In the genomic region with DNA sequence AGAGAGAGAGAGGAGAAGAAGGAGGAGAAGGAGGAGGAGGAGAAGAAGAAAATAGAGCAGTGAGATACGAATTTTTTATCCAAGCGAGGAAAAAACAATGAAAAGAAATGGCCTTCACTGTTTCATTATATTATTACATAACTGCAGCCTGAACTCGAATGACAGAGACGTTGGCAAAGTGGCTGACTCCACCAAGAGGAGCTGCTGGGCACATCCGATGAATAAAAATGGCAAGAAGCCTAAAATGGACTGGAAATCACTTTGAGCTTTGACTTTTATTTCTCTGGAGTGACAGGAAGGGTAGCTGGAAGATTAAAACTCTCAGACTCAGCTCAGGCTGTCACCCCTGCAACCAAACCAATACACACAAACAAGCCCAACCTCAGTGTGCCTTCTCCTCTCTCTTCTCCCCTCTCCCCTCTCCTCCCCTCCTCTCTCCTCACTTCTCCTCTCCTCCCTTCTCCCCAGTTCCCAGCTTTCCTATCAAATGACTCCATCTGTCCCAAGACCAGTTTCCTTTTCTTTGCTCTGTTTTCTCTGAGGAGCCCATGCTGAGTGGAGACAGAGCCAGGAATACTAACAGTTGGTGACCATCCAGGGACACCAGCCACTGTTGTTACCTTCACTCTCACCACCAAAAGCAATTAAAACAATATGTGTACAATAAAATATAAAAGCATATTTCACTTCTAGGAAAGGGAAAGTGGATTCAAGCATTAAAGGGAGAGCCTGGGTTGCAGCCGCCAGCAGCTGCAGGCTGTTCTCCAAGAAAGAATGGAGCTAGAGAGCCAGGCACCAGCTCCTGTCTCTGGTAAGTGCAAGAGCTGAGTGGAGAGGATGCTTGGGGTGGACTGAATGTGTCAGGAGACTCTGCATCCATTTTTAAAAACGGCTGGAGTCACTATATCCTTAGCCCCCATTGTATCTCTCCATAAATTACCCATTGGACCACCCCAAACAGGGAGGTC, we compare ENCODE assay signal across 18 cellular contexts. TPM values are rescaled to one million over a fixed set of nuclear protein-coding genes. Genes with fewer than 3 reads are reported as not detected.
DNase-seq lines count a peak whose midpoint lies in the region; ATAC-seq, FAIRE-seq and TF ChIP-seq lines count a peak whose summit lies in the region.
"Had no signal": no experiment of that assay in that cellular context is flagged by ENCODE, and none has a peak within 500 bp of the region (broad histone marks: within the 10 kb centered on the region; RNA-seq: fewer than 3 reads in every experiment).

No MANE protein-coding gene starts in this region.

- no peak overlapping the region for H3K4me3 ChIP-seq in A549
- H3K4me3 ChIP-seq: lower lobe of right lung, Peyer's patch had no signal

- POLR2A ChIA-PET in A549 (lab: Yijun Ruan, JAX), result interaction anchor here (1.0 kb wide), 1 partner anchor 51 kb away, joined by 3 read pairs; a partner anchor contains a TSS

- DNase-seq in A549 (ENCODE audit: low read depth in 1 of 2, low spot score in 1 of 2), result no peak
- DNase-seq in LHCN-M2 (ENCODE audit: low read depth), result peak; percentile 41
- DNase-seq in caudate nucleus (lab: John Stamatoyannopoulos, UW), result peak in 28 of 61 donors; percentile 6 to 74 (median 24)
- peak; percentile 83 for DNase-seq in medulla oblongata (ENCODE audit: extremely low spot score)
- DNase-seq in effector memory CD8-positive, alpha-beta T cell, result no peak
- no peak for DNase-seq in SK-N-DZ (ENCODE audit: low spot score)
- DNase-seq: activated CD4-positive, alpha-beta T cell treated with anti-CD3 and anti-CD28 coated beads for 36 hours; activated naive CD8-positive, alpha-beta T cell treated with anti-CD3 and anti-CD28 coated beads, Interleukin-2, amount 50 U/mL, for 24 hours; AML-193; DMS79 treated with DMSO at 0.1 percent for 48 hours; erythroblast; lower lobe of right lung; MM.1S; Peyer's patch; stimulated activated CD4-positive, alpha-beta T cell treated with anti-CD3 and anti-CD28 coated beads, Interleukin-12 subunit alpha, Interleukin-12 subunit beta, amount 100 ng/mL, for 4 hours; T-helper 17 cell had no signal

- no peak for TF ChIP-seq EP300 in A549 (IDR thresholded peaks at IDR 0.05)

- no peak for FAIRE-seq in A549 (lab: Jason Lieb, UNC)

- no peak overlapping the region for H3K4me3 Mint-ChIP-seq in effector memory CD8-positive, alpha-beta T cell
- H3K4me3 Mint-ChIP-seq: activated CD4-positive, alpha-beta T cell treated with anti-CD3 and anti-CD28 coated beads for 36 hours; activated naive CD8-positive, alpha-beta T cell treated with anti-CD3 and anti-CD28 coated beads, Interleukin-2, amount 50 U/mL, for 24 hours; T-helper 17 cell had no signal

- TF ChIP-seq RAD21 in A549 (conservative IDR thresholded peaks at IDR 0.05 in 1 of 2, IDR thresholded peaks at IDR 0.05 in 1 of 2), result peak; percentile 5 to 25; a peak in 1 of 5 replicates

- peaks cover 2% of the 10 kb centered on the region; the same call in 1 of the 3 replicates for H3K4me1 ChIP-seq in A549
- H3K4me1 ChIP-seq: lower lobe of right lung, Peyer's patch had no signal

- H3K4me2 ChIP-seq in A549, result 0 out of 3 replicates have a peak overlapping the region, but pooled peaks have one; percentile 11

- no peak for TF ChIP-seq POLR2A in A549 (IDR thresholded peaks at IDR 0.05; ENCODE audit: low read length)

- TF ChIP-seq CTCF in A549 (IDR thresholded peaks at IDR 0.05), result no peak; the same call in 2 of the 3 replicates

- CTCF ChIA-PET in A549 (lab: Yijun Ruan, JAX), result interaction anchor here (0.6 to 2.2 kb wide), 6 partner anchors 9 to 1413 kb away, joined by 3 to 8 read pairs (median 3); no protein-coding TSS in a partner anchor

- H3K4me1 Mint-ChIP-seq in effector memory CD8-positive, alpha-beta T cell (ENCODE audit: low read depth in 2 of 2), result no peaks in the 10 kb centered on the region
- H3K4me1 Mint-ChIP-seq: activated CD4-positive, alpha-beta T cell treated with anti-CD3 and anti-CD28 coated beads for 36 hours; activated naive CD8-positive, alpha-beta T cell treated with anti-CD3 and anti-CD28 coated beads, Interleukin-2, amount 50 U/mL, for 24 hours had no signal

- ATAC-seq in A549 (peak in 1 of 2 experiments; percentile 26; a peak in 3 of 6 replicates), HG03439 (IDR thresholded peaks at IDR 0.05; ENCODE audit: unreplicated experiment) (no peak), GM18909 (IDR thresholded peaks at IDR 0.05; ENCODE audit: poor library complexity, unreplicated experiment) (no peak)
- no peak for ATAC-seq in effector memory CD8-positive, alpha-beta T cell (replicated peaks)
- ATAC-seq: activated CD4-positive, alpha-beta T cell treated with anti-CD3 and anti-CD28 coated beads for 36 hours; activated naive CD8-positive, alpha-beta T cell treated with anti-CD3 and anti-CD28 coated beads, Interleukin-2, amount 50 U/mL, for 24 hours; lower lobe of right lung; T-helper 17 cell had no signal

- 35% methylated on average over 7 of the region's 7 CpGs for WGBS in A549 (ENCODE audit: missing lambda C conversion rate)

- H3K36me3 Mint-ChIP-seq in effector memory CD8-positive, alpha-beta T cell (ENCODE audit: insufficient read depth), result no peaks in the 10 kb centered on the region

- peaks cover 0 to 5% of the 10 kb centered on the region in 2 donors for H3K27me3 Mint-ChIP-seq in effector memory CD8-positive, alpha-beta T cell
- H3K27me3 Mint-ChIP-seq: activated CD4-positive, alpha-beta T cell treated with anti-CD3 and anti-CD28 coated beads for 36 hours had no signal

- H3K27ac ChIP-seq in A549, result peak overlapping the region in 1 of 2 experiments; percentile 5; a peak in 1 of 6 replicates
- peak overlapping the region; percentile 77 for H3K27ac ChIP-seq in caudate nucleus (ENCODE audit: low read depth, low read length)
- H3K27ac ChIP-seq: lower lobe of right lung, Peyer's patch had no signal

- H3K27ac Mint-ChIP-seq in effector memory CD8-positive, alpha-beta T cell, result no peak overlapping the region
- H3K27ac Mint-ChIP-seq: activated CD4-positive, alpha-beta T cell treated with anti-CD3 and anti-CD28 coated beads for 36 hours; activated naive CD8-positive, alpha-beta T cell treated with anti-CD3 and anti-CD28 coated beads, Interleukin-2, amount 50 U/mL, for 24 hours; T-helper 17 cell had no signal

- H3K9me3 ChIP-seq in A549, result no peaks in the 10 kb centered on the region
- H3K9me3 ChIP-seq: lower lobe of right lung, Peyer's patch had no signal

- peaks cover 8 to 13% of the 10 kb centered on the region in 2 donors for H3K9me3 Mint-ChIP-seq in effector memory CD8-positive, alpha-beta T cell
- H3K9me3 Mint-ChIP-seq: activated naive CD8-positive, alpha-beta T cell treated with anti-CD3 and anti-CD28 coated beads, Interleukin-2, amount 50 U/mL, for 24 hours had no signal

TF ChIP-seq in A549, 52 proteins besides CTCF, POLR2A, EP300 and RAD21 (continues in another document):
- TF ChIP-seq PHF8 (IDR thresholded peaks at IDR 0.05; ENCODE audit: borderline replicate concordance, low read depth), result no peak
- TF ChIP-seq ZNF302 (CRISPR knock-in tag; IDR thresholded peaks at IDR 0.05), result no peak
- TF ChIP-seq EHF (CRISPR knock-in tag; IDR thresholded peaks at IDR 0.05), result no peak
- no peak for TF ChIP-seq HOXB13 (CRISPR knock-in tag; IDR thresholded peaks at IDR 0.05; ENCODE audit: low read depth)
- TF ChIP-seq JUN (IDR thresholded peaks at IDR 0.05), result no peak
- TF ChIP-seq, protein P1, sequence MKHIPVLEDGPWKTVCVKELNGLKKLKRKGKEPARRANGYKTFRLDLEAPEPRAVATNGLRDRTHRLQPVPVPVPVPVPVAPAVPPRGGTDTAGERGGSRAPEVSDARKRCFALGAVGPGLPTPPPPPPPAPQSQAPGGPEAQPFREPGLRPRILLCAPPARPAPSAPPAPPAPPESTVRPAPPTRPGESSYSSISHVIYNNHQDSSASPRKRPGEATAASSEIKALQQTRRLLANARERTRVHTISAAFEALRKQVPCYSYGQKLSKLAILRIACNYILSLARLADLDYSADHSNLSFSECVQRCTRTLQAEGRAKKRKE (CRISPR knock-in tag; IDR thresholded peaks at IDR 0.05; ENCODE audit: low read depth), result no peak
- TF ChIP-seq, protein P2, sequence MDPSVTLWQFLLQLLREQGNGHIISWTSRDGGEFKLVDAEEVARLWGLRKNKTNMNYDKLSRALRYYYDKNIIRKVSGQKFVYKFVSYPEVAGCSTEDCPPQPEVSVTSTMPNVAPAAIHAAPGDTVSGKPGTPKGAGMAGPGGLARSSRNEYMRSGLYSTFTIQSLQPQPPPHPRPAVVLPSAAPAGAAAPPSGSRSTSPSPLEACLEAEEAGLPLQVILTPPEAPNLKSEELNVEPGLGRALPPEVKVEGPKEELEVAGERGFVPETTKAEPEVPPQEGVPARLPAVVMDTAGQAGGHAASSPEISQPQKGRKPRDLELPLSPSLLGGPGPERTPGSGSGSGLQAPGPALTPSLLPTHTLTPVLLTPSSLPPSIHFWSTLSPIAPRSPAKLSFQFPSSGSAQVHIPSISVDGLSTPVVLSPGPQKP (IDR thresholded peaks at IDR 0.05; ENCODE audit: low read depth, low read length), result no peak
- no peak for TF ChIP-seq HOXB5 (CRISPR knock-in tag; IDR thresholded peaks at IDR 0.05)
- TF ChIP-seq, protein P3, sequence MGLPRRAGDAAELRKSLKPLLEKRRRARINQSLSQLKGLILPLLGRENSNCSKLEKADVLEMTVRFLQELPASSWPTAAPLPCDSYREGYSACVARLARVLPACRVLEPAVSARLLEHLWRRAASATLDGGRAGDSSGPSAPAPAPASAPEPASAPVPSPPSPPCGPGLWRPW (IDR thresholded peaks at IDR 0.05), result no peak
- TF ChIP-seq RNF2 (IDR thresholded peaks at IDR 0.05; ENCODE audit: borderline replicate concordance, low read depth), result no peak
- TF ChIP-seq CEBPB (IDR thresholded peaks at IDR 0.05), result no peak
- TF ChIP-seq, protein P4, sequence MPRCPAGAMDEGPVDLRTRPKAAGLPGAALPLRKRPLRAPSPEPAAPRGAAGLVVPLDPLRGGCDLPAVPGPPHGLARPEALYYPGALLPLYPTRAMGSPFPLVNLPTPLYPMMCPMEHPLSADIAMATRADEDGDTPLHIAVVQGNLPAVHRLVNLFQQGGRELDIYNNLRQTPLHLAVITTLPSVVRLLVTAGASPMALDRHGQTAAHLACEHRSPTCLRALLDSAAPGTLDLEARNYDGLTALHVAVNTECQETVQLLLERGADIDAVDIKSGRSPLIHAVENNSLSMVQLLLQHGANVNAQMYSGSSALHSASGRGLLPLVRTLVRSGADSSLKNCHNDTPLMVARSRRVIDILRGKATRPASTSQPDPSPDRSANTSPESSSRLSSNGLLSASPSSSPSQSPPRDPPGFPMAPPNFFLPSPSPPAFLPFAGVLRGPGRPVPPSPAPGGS (IDR thresholded peaks at IDR 0.05), result no peak
- no peak for TF ChIP-seq RFX5 (IDR thresholded peaks at IDR 0.05)

RNA-seq across cellular contexts. Expression of a gene that starts 51.2 kb away (rescaled TPM):
- polyA plus RNA-seq in A549 (2011; rRNA removed) (6.7 and 8.0 TPM in 2 replicates), A549 (2017; fragmentation: RNase III; extraction: RNeasy Plus Mini Kit Qiagen cat#74134 plus additional on column Dnase treatment) (9.6 to 14.5 TPM (median 12.3 TPM) in 3 replicates)
- 5.1 and 7.5 TPM in 2 replicates for polyA plus RNA-seq in A549 (2012; cell fraction: cytosol; rRNA removed)
- polyA plus RNA-seq in A549 (2012; cell fraction: nucleus; rRNA removed), result 16.9 and 18.6 TPM in 2 replicates
- polyA minus RNA-seq in A549 (2011; rRNA and poly(A)+ RNA removed), result 5.9 and 7.0 TPM in 2 replicates
- total RNA-seq in LHCN-M2 (2014; rRNA removed), result 8.0 and 11.3 TPM in 2 replicates
- 1.4 TPM for polyA plus RNA-seq in LHCN-M2 (2012)
- polyA plus RNA-seq in SK-N-DZ (2014; cell fraction: cytosol; rRNA removed), result 0.27 and 1.4 TPM in 2 replicates
- polyA plus RNA-seq in SK-N-DZ (2014; cell fraction: nucleus; rRNA removed), result 0.33 and 0.51 TPM in 2 replicates
- total RNA-seq: activated CD4-positive, alpha-beta T cell treated with anti-CD3 and anti-CD28 coated beads for 36 hours; T-helper 17 cell had no signal

Comparison
In these comparisons a context has a peak if more than half of its experiments do, and no peak if none do; other contexts are left out.
1. DNase-seq: peak in LHCN-M2 (single experiment) and medulla oblongata (single experiment); none in A549 (0 of 2), effector memory CD8-positive, alpha-beta T cell (0 of 3) and SK-N-DZ (single experiment).